ENCODE assay signal across 1 cellular context in genomic region chr20:31968299-31969126, GRCh38.
TF ChIP-seq lines count a peak whose summit lies in the region.

No MANE protein-coding gene starts in this region.

TF ChIP-seq in HepG2, 621 proteins besides CTCF, POLR2A, EP300 and RAD21 (continued from another document and continues in another):
- TF ChIP-seq REST (IDR thresholded peaks at IDR 0.05; ENCODE audit: borderline replicate concordance in 1 of 2, low read depth in 1 of 2, low read length in 2 of 2) (peak; percentile 80 to 100), TEAD3 (CRISPR knock-in tag; optimal IDR thresholded peaks at IDR 0.05; ENCODE audit: borderline replicate concordance) (peak; percentile 97), TSC22D2 (CRISPR knock-in tag; IDR thresholded peaks at IDR 0.05; ENCODE audit: borderline replicate concordance) (peak; percentile 100), DNMT1 (CRISPR knock-in tag; IDR thresholded peaks at IDR 0.05) (peak; percentile 100), ZNF24 (IDR thresholded peaks at IDR 0.05) (no peak), NCOA2 (CRISPR knock-in tag; IDR thresholded peaks at IDR 0.05) (peak; percentile 99), XRCC5 (optimal IDR thresholded peaks at IDR 0.05; ENCODE audit: low read length) (peak; percentile 100), TGIF2 (CRISPR knock-in tag; IDR thresholded peaks at IDR 0.05) (peak; percentile 100), E2F5 (CRISPR knock-in tag; conservative IDR thresholded peaks at IDR 0.05) (peak; percentile 100), ZNF160 (CRISPR knock-in tag; IDR thresholded peaks at IDR 0.05) (peak; percentile 100), TMF1 (CRISPR knock-in tag; IDR thresholded peaks at IDR 0.05; ENCODE audit: low read depth) (peak; percentile 100), ZNF3 (CRISPR knock-in tag; IDR thresholded peaks at IDR 0.05) (peak; percentile 100), ZNF441 (CRISPR knock-in tag; IDR thresholded peaks at IDR 0.05; ENCODE audit: borderline replicate concordance) (peak; percentile 100), ZNF879 (CRISPR knock-in tag; IDR thresholded peaks at IDR 0.05) (peak; percentile 100), ZKSCAN5 (CRISPR knock-in tag; IDR thresholded peaks at IDR 0.05) (peak; percentile 99), CEBPB (IDR thresholded peaks at IDR 0.05; ENCODE audit: borderline replicate concordance, low read depth, low read length) (no peak; the same call in 1 of the 2 replicates), HOMEZ (CRISPR knock-in tag; IDR thresholded peaks at IDR 0.05; ENCODE audit: low read depth) (peak; percentile 100), ZNF331 (CRISPR knock-in tag; IDR thresholded peaks at IDR 0.05) (peak; percentile 100), NCOA1 (CRISPR knock-in tag; IDR thresholded peaks at IDR 0.05) (peak; percentile 100), ZNF543 (CRISPR knock-in tag; IDR thresholded peaks at IDR 0.05) (peak; percentile 100), MIER2 (CRISPR knock-in tag; IDR thresholded peaks at IDR 0.05) (peak; percentile 100), ZNF629 (CRISPR knock-in tag; conservative IDR thresholded peaks at IDR 0.05) (peak; percentile 96), SNAPC4 (CRISPR knock-in tag; IDR thresholded peaks at IDR 0.05) (peak; percentile 99), ZNF580 (CRISPR knock-in tag; IDR thresholded peaks at IDR 0.05; ENCODE audit: borderline replicate concordance, low read depth) (peak; percentile 100), BCL6 (CRISPR knock-in tag; IDR thresholded peaks at IDR 0.05) (peak; percentile 99), KLF15 (CRISPR knock-in tag; IDR thresholded peaks at IDR 0.05; ENCODE audit: borderline replicate concordance) (peak; percentile 100), ZNF451 (CRISPR knock-in tag; IDR thresholded peaks at IDR 0.05) (peak; percentile 100), RNF219 (CRISPR knock-in tag; IDR thresholded peaks at IDR 0.05) (peak; percentile 100), HOXA9 (CRISPR knock-in tag; IDR thresholded peaks at IDR 0.05; ENCODE audit: borderline replicate concordance) (peak; percentile 100), HOXA5 (CRISPR knock-in tag; IDR thresholded peaks at IDR 0.05) (peak; percentile 100), ZMYM3 (CRISPR knock-in tag; IDR thresholded peaks at IDR 0.05) (peak; percentile 98), CC2D1A (CRISPR knock-in tag; IDR thresholded peaks at IDR 0.05) (peak; percentile 100), ZNF143 (CRISPR knock-in tag; IDR thresholded peaks at IDR 0.05) (peak; percentile 86), KDM1A (CRISPR knock-in tag; IDR thresholded peaks at IDR 0.05) (peak; percentile 99), MAFG (CRISPR knock-in tag; IDR thresholded peaks at IDR 0.05) (peak; percentile 98), PRDM10 (CRISPR knock-in tag; IDR thresholded peaks at IDR 0.05; ENCODE audit: low read depth) (peak; percentile 98), ZNF496 (CRISPR knock-in tag; IDR thresholded peaks at IDR 0.05; ENCODE audit: insufficient replicate concordance) (peak; percentile 99), ZNF562 (CRISPR knock-in tag; IDR thresholded peaks at IDR 0.05; ENCODE audit: borderline replicate concordance) (peak; percentile 99), ZBTB39 (CRISPR knock-in tag; IDR thresholded peaks at IDR 0.05) (peak; percentile 100), CREB1 (IDR thresholded peaks at IDR 0.05) (no peak), CREB1 (CRISPR knock-in tag; IDR thresholded peaks at IDR 0.05) (no peak), FOSL2 (CRISPR knock-in tag; IDR thresholded peaks at IDR 0.05) (peak; percentile 97)
